ENCODE assay signal across 8 cellular contexts in genomic region chr14:92687681-92688433, GRCh38.
DNase-seq lines count a peak whose midpoint lies in the region; ATAC-seq and TF ChIP-seq lines count a peak whose summit lies in the region.

No MANE protein-coding gene starts in this region.

- no peak overlapping the region for H3K9ac ChIP-seq in subcutaneous abdominal adipose tissue (ENCODE audit: low read length in 5 of 5)

- H3K27me3 ChIP-seq in subcutaneous abdominal adipose tissue (ENCODE audit: control insufficient read depth in 5 of 5, insufficient read depth in 4 of 5, low read length in 5 of 5) = peaks cover 0 to 5% (median 0%) of the 10 kb centered on the region in 5 donors
- H3K27me3 ChIP-seq in osteoblast (ENCODE audit: insufficient read depth, low read length) = no peaks in the 10 kb centered on the region
- H3K27me3 ChIP-seq in CD8-positive, alpha-beta T cell (ENCODE audit: insufficient read depth, low read length) = no peaks in the 10 kb centered on the region

- no peaks in the 10 kb centered on the region for H3K79me2 ChIP-seq in osteoblast (ENCODE audit: insufficient read depth, low read length)

- H3K9me3 Mint-ChIP-seq in CD8-positive, alpha-beta T cell = no peaks in the 10 kb centered on the region

- DNase-seq in NCI-H146 treated with DMSO at 0.1 percent for 48 hours (lab: John Stamatoyannopoulos, UW; ENCODE audit: unreplicated experiment) = peak; percentile 39
- peak; percentile 57 for DNase-seq in astrocyte of the hippocampus (ENCODE audit: low read depth, low spot score)
- DNase-seq in islet precursor cell = peak; percentile 72
- no peak for DNase-seq in osteoblast (ENCODE audit: insufficient read length, low spot score, missing footprints)
- no peak for DNase-seq in T-helper 17 cell
- DNase-seq in CD8-positive, alpha-beta T cell = no peak

- peaks cover 19% of the 10 kb centered on the region for H3K4me1 Mint-ChIP-seq in T-helper 17 cell
- peaks cover 11% of the 10 kb centered on the region for H3K4me1 Mint-ChIP-seq in CD8-positive, alpha-beta T cell (ENCODE audit: low read depth)

- no peak overlapping the region for H3K27ac Mint-ChIP-seq in T-helper 17 cell
- no peak overlapping the region for H3K27ac Mint-ChIP-seq in CD8-positive, alpha-beta T cell

- no peaks in the 10 kb centered on the region for H3K27me3 Mint-ChIP-seq in T-helper 17 cell
- no peaks in the 10 kb centered on the region for H3K27me3 Mint-ChIP-seq in CD8-positive, alpha-beta T cell (ENCODE audit: low read depth)

- H3K4me1 ChIP-seq in subcutaneous abdominal adipose tissue (ENCODE audit: control insufficient read depth in 5 of 5, insufficient read depth in 5 of 5, low read length in 5 of 5) (peaks cover 2 to 27% (median 15%) of the 10 kb centered on the region in 5 donors), osteoblast (ENCODE audit: insufficient read depth, low read length) (peaks cover 6% of the 10 kb centered on the region)
- peaks cover 11% of the 10 kb centered on the region for H3K4me1 ChIP-seq in CD8-positive, alpha-beta T cell (ENCODE audit: insufficient read depth, low read length)

- POLR2A ChIA-PET in CD8-positive, alpha-beta T cell (lab: Charles Lee) = no interaction called here

- peaks cover 0 to 46% (median 14%) of the 10 kb centered on the region in 5 donors for H3K36me3 ChIP-seq in subcutaneous abdominal adipose tissue (ENCODE audit: control insufficient read depth in 5 of 5, insufficient read depth in 5 of 5, low read length in 5 of 5)
- peaks cover 3% of the 10 kb centered on the region for H3K36me3 ChIP-seq in osteoblast (ENCODE audit: insufficient read depth, low read length)
- peaks cover 44% of the 10 kb centered on the region for H3K36me3 ChIP-seq in CD8-positive, alpha-beta T cell (ENCODE audit: insufficient read depth, low read length)

- H2AFZ ChIP-seq in osteoblast (ENCODE audit: low read length) = no peak overlapping the region

- H3K27ac ChIP-seq in subcutaneous abdominal adipose tissue (ENCODE audit: low read depth, low read length) = no peak overlapping the region
- no peak overlapping the region for H3K27ac ChIP-seq in osteoblast (ENCODE audit: low read depth, low read length)
- no peak overlapping the region for H3K27ac ChIP-seq in CD8-positive, alpha-beta T cell (ENCODE audit: low read depth, low read length)

- no peak overlapping the region for H3K4me2 ChIP-seq in osteoblast (ENCODE audit: insufficient read depth, low read length)

- H3K36me3 Mint-ChIP-seq in T-helper 17 cell (ENCODE audit: low read depth) = peaks cover 3% of the 10 kb centered on the region
- H3K36me3 Mint-ChIP-seq in CD8-positive, alpha-beta T cell = peaks cover 55% of the 10 kb centered on the region

- intact Hi-C loops in CD8-positive, alpha-beta T cell (cut with DNase I, micrococcal nuclease) = loop anchor here in 1 of 2 experiments (1.0 to 10.0 kb wide), 2 partner anchors 95 to 363 kb away; partner anchors contain the start of gene SLC24A4

- no peak for ATAC-seq in T-helper 17 cell
- ATAC-seq in CD8-positive, alpha-beta T cell = no peak
- no peak for ATAC-seq in HG03097 (IDR thresholded peaks at IDR 0.05; ENCODE audit: low FRiP score, unreplicated experiment)

- no peak for TF ChIP-seq CTCF in osteoblast (IDR thresholded peaks at IDR 0.05; ENCODE audit: extremely low read depth, low read depth, low read length)
- no peak for TF ChIP-seq CTCF in CD8-positive, alpha-beta T cell (IDR thresholded peaks at IDR 0.05)

- no peak overlapping the region for H3K4me3 Mint-ChIP-seq in T-helper 17 cell
- no peak overlapping the region for H3K4me3 Mint-ChIP-seq in CD8-positive, alpha-beta T cell

- CTCF ChIA-PET in CD8-positive, alpha-beta T cell (lab: Charles Lee) = interaction anchor here (1.0 to 3.4 kb wide), 8 partner anchors 11 to 267 kb away, joined by 3 to 20 read pairs (median 5); no protein-coding TSS in a partner anchor

- H3K4me3 ChIP-seq in subcutaneous abdominal adipose tissue (ENCODE audit: low read depth in 1 of 5, low read length in 5 of 5) (peak overlapping the region in 3 of 5 donors; percentile 17 to 59 (median 42)), osteoblast (ENCODE audit: insufficient read depth, low read length) (no peak overlapping the region)
- no peak overlapping the region for H3K4me3 ChIP-seq in CD8-positive, alpha-beta T cell (ENCODE audit: low read depth, low read length)

- no peaks in the 10 kb centered on the region for H3K9me3 ChIP-seq in subcutaneous abdominal adipose tissue (ENCODE audit: control insufficient read depth in 5 of 5, low read length in 5 of 5)
- no peaks in the 10 kb centered on the region for H3K9me3 ChIP-seq in osteoblast (ENCODE audit: low read depth, low read length)
- no peaks in the 10 kb centered on the region for H3K9me3 ChIP-seq in T-helper 17 cell (ENCODE audit: control insufficient read depth, low read length, poor library complexity, severe bottlenecking)
- no peaks in the 10 kb centered on the region for H3K9me3 ChIP-seq in CD8-positive, alpha-beta T cell (ENCODE audit: low read length)

- H4K20me1 ChIP-seq in osteoblast (ENCODE audit: insufficient read depth, low read length) = no peaks in the 10 kb centered on the region

Comparison
In these comparisons a context has a peak if more than half of its experiments do, and no peak if none do; other contexts are left out.
1. DNase-seq: peak in NCI-H146 treated with DMSO at 0.1 percent for 48 hours (single experiment), astrocyte of the hippocampus (single experiment) and islet precursor cell (single experiment); none in osteoblast (single experiment), T-helper 17 cell (0 of 3) and CD8-positive, alpha-beta T cell (0 of 7).
2. H3K4me3 ChIP-seq: peak in subcutaneous abdominal adipose tissue (3 of 5); none in osteoblast (single experiment) and CD8-positive, alpha-beta T cell (single experiment).